In genomic region chr10:77925795-77926565, GRCh38 we compare ENCODE assay signal across 8 cellular contexts. TPM values are rescaled to one million over a fixed set of nuclear protein-coding genes. Genes with fewer than 3 reads are reported as not detected.
DNase-seq lines count a peak whose midpoint lies in the region; ATAC-seq and TF ChIP-seq lines count a peak whose summit lies in the region.

No MANE protein-coding gene starts in this region.

- ATAC-seq in DND-41 (ENCODE audit: insufficient read depth, low read depth) = peak; percentile 67
- peak; percentile 50 for ATAC-seq in GM21447 (IDR thresholded peaks at IDR 0.05; ENCODE audit: unreplicated experiment)

- H3K4me1 ChIP-seq in DND-41 (ENCODE audit: insufficient read depth, low read length) = peaks cover 31% of the 10 kb centered on the region
- peaks cover 37% of the 10 kb centered on the region for H3K4me1 ChIP-seq in left ventricle myocardium inferior

- intact Hi-C loops in left ventricle myocardium inferior (cut with micrococcal nuclease) = no loop called here
- intact Hi-C loops in posterior cingulate gyrus (cut with DNase I) = loop anchor here (1.0 kb wide), 1 partner anchor 80 kb away; no protein-coding TSS in a partner anchor

- H4K20me1 ChIP-seq in DND-41 (ENCODE audit: insufficient read depth, low read length) = peaks cover 26% of the 10 kb centered on the region

- peaks cover 50% of the 10 kb centered on the region for H3K79me2 ChIP-seq in DND-41 (ENCODE audit: insufficient read depth, low read length)

- peaks cover 64% of the 10 kb centered on the region for H3K27me3 Mint-ChIP-seq in activated naive CD8-positive, alpha-beta T cell treated with anti-CD3 and anti-CD28 coated beads for 36 hours

- peak; percentile 24 for TF ChIP-seq CTCF in DND-41 (IDR thresholded peaks at IDR 0.05; ENCODE audit: borderline replicate concordance, extremely low read depth, low read length, poor library complexity, severe bottlenecking)
- TF ChIP-seq CTCF in LNCaP clone FGC (IDR thresholded peaks at IDR 0.05; ENCODE audit: control insufficient read depth, extremely low read depth, insufficient read depth) = peak; percentile 51
- TF ChIP-seq CTCF in left ventricle myocardium inferior (IDR thresholded peaks at IDR 0.05; ENCODE audit: borderline replicate concordance) = peak; percentile 8

- peak overlapping the region; percentile 84 for H3K4me2 ChIP-seq in DND-41 (ENCODE audit: insufficient read depth, low read length)

- H3K27ac ChIP-seq in DND-41 (ENCODE audit: low read length) (peak overlapping the region; percentile 58; the same call in 1 of the 2 replicates), left ventricle myocardium inferior (replicated peaks) (peak overlapping the region; percentile 73)

- no peaks in the 10 kb centered on the region for H3K36me3 Mint-ChIP-seq in activated naive CD8-positive, alpha-beta T cell treated with anti-CD3 and anti-CD28 coated beads for 36 hours

- H3K4me1 Mint-ChIP-seq in activated naive CD8-positive, alpha-beta T cell treated with anti-CD3 and anti-CD28 coated beads for 36 hours = peaks cover 8% of the 10 kb centered on the region

- peak overlapping the region; percentile 75 for H2AFZ ChIP-seq in DND-41 (ENCODE audit: low read depth, low read length)

- H3K4me3 ChIP-seq in DND-41 (ENCODE audit: low read depth in 1 of 2, low read length in 2 of 2) (peak overlapping the region; percentile 52 to 70), LNCaP clone FGC (ENCODE audit: low read depth, low read length) (peak overlapping the region; percentile 65), left ventricle myocardium inferior (peak overlapping the region; percentile 96)

- H3K9me3 ChIP-seq in DND-41 (ENCODE audit: insufficient read depth, low read length, severe bottlenecking) (no peaks in the 10 kb centered on the region), left ventricle myocardium inferior (replicated peaks) (peaks cover 5% of the 10 kb centered on the region)

- no peaks in the 10 kb centered on the region for H3K9me3 Mint-ChIP-seq in activated naive CD8-positive, alpha-beta T cell treated with anti-CD3 and anti-CD28 coated beads for 36 hours

- peaks cover 30% of the 10 kb centered on the region for H3K27me3 ChIP-seq in DND-41 (ENCODE audit: insufficient read depth, low read length, poor library complexity)
- no peaks in the 10 kb centered on the region for H3K27me3 ChIP-seq in left ventricle myocardium inferior (ENCODE audit: low read depth)

- peaks cover 3% of the 10 kb centered on the region; the same call in 1 of the 2 replicates for H3K36me3 ChIP-seq in DND-41 (ENCODE audit: insufficient read depth, low read length)
- H3K36me3 ChIP-seq in left ventricle myocardium inferior = no peaks in the 10 kb centered on the region

- DNase-seq in DND-41 (peak; percentile 49), LNCaP clone FGC (ENCODE audit: low read depth) (peak; percentile 38), left ventricle myocardium inferior (peak; percentile 45), posterior cingulate gyrus (peak in 9 of 10 donors; percentile 45 to 93 (median 69)), T1000 (lab: John Stamatoyannopoulos, UW) (no peak), iPS-NIHi7 (ENCODE audit: extremely low spot score) (no peak)
- DNase-seq in activated naive CD8-positive, alpha-beta T cell treated with anti-CD3 and anti-CD28 coated beads for 36 hours = peak; percentile 4

- H3K4me3 Mint-ChIP-seq in activated naive CD8-positive, alpha-beta T cell treated with anti-CD3 and anti-CD28 coated beads for 36 hours = peak overlapping the region; percentile 47

- H3K27ac Mint-ChIP-seq in activated naive CD8-positive, alpha-beta T cell treated with anti-CD3 and anti-CD28 coated beads for 36 hours = no peak overlapping the region

- peak overlapping the region; percentile 76 for H3K9ac ChIP-seq in DND-41 (ENCODE audit: low read depth, low read length)

RNA-seq across cellular contexts. Expression of gene DLG5, which starts 0.6 kb away (rescaled TPM):
- 1 to 10 TPM; 1.6 to 2.1 TPM for total RNA-seq in activated naive CD8-positive, alpha-beta T cell treated with anti-CD3 and anti-CD28 coated beads for 36 hours
- 8.9 TPM for total RNA-seq in left ventricle myocardium inferior

Comparison
In these comparisons a context has a peak if more than half of its experiments do, and no peak if none do; other contexts are left out.
1. DNase-seq: peak in DND-41 (single experiment), LNCaP clone FGC (single experiment), activated naive CD8-positive, alpha-beta T cell treated with anti-CD3 and anti-CD28 coated beads for 36 hours (single experiment), left ventricle myocardium inferior (single experiment) and posterior cingulate gyrus (9 of 10); none in T1000 (single experiment) and iPS-NIHi7 (single experiment).
2. Peak in every context shown above with its lines, with median percentiles within 50 percentile points of each other: H3K4me3 ChIP-seq and CTCF ChIP-seq.